In genomic region chr1:218284377-218284916, GRCh38 we compare ENCODE assay signal across 7 cellular contexts. TPM values are rescaled to one million over a fixed set of nuclear protein-coding genes. Genes with fewer than 3 reads are reported as not detected.
DNase-seq lines count a peak whose midpoint lies in the region; ATAC-seq and TF ChIP-seq lines count a peak whose summit lies in the region.

No MANE protein-coding gene starts in this region.

- H3K4me2 ChIP-seq in SU-DHL-6 (ENCODE audit: low read depth, low read length, poor library complexity, severe bottlenecking), result peak overlapping the region; percentile 73
- peak overlapping the region; percentile 86 for H3K4me2 ChIP-seq in trophoblast cell (ENCODE audit: low read length)

- no peaks in the 10 kb centered on the region for H4K20me1 ChIP-seq in SU-DHL-6 (ENCODE audit: low read depth, low read length)

- H2BK5ac ChIP-seq in trophoblast cell (ENCODE audit: low read depth, low read length, poor library complexity), result no peak overlapping the region

- H3K23ac ChIP-seq in trophoblast cell (ENCODE audit: low read length), result no peak overlapping the region

- peak overlapping the region; percentile 86 for H4K8ac ChIP-seq in trophoblast cell (ENCODE audit: low read depth, low read length)

- peak overlapping the region; percentile 61 for H4K12ac ChIP-seq in trophoblast cell (ENCODE audit: low read depth, low read length)

- H3K9ac ChIP-seq in SU-DHL-6 (ENCODE audit: low read length), result peak overlapping the region; percentile 63
- peak overlapping the region; percentile 72 for H3K9ac ChIP-seq in trophoblast cell (ENCODE audit: low read length)

- no peaks in the 10 kb centered on the region for H3F3A ChIP-seq in SU-DHL-6 (ENCODE audit: insufficient read depth)

- peaks cover 6% of the 10 kb centered on the region for H3K79me1 ChIP-seq in trophoblast cell (ENCODE audit: low read length)

- H3K36me3 ChIP-seq in SU-DHL-6 (ENCODE audit: low read length) (no peaks in the 10 kb centered on the region), trophoblast cell (ENCODE audit: control insufficient read depth in 1 of 2, insufficient read depth in 2 of 2, low read length in 2 of 2) (no peaks in the 10 kb centered on the region)

- no peak for DNase-seq in fibroblast of villous mesenchyme (ENCODE audit: low read depth)
- no peak for DNase-seq in trophoblast cell
- no peak for DNase-seq in NCI-H2196 treated with DMSO at 0.1 percent for 48 hours (lab: John Stamatoyannopoulos, UW; ENCODE audit: unreplicated experiment)

- peak overlapping the region; percentile 99 for H2AFZ ChIP-seq in SU-DHL-6 (ENCODE audit: low read depth, low read length, severe bottlenecking)
- peak overlapping the region; percentile 62 for H2AFZ ChIP-seq in trophoblast cell (ENCODE audit: insufficient read depth, low read length, poor library complexity)

- no peak overlapping the region for H2AK5ac ChIP-seq in trophoblast cell (ENCODE audit: low read length)

- no peaks in the 10 kb centered on the region for H3K27me3 ChIP-seq in SU-DHL-6 (ENCODE audit: low read length)
- H3K27me3 ChIP-seq in trophoblast cell (ENCODE audit: insufficient read depth, low read length), result no peaks in the 10 kb centered on the region

- H3K4me3 ChIP-seq in SU-DHL-6 (ENCODE audit: insufficient read depth, low read length, poor library complexity, severe bottlenecking) (peak overlapping the region; percentile 77), fibroblast of villous mesenchyme (ENCODE audit: low read depth, low read length) (peak overlapping the region; percentile 83), trophoblast cell (ENCODE audit: low read depth, low read length) (peak overlapping the region; percentile 77)

- H3K79me2 ChIP-seq in SU-DHL-6 (ENCODE audit: insufficient read depth, low read length) (peaks cover 43% of the 10 kb centered on the region), trophoblast cell (ENCODE audit: control insufficient read depth, insufficient read depth, low read length, poor library complexity) (peaks cover 8% of the 10 kb centered on the region)

- no peak overlapping the region for H2BK12ac ChIP-seq in trophoblast cell (ENCODE audit: low read length)

- H3K9me2 ChIP-seq in SU-DHL-6 (replicated peaks; ENCODE audit: insufficient read depth, low read length), result no peaks in the 10 kb centered on the region

- ATAC-seq in GM18867 (IDR thresholded peaks at IDR 0.05; ENCODE audit: unreplicated experiment) (peak; percentile 17), HG02852 (IDR thresholded peaks at IDR 0.05; ENCODE audit: unreplicated experiment) (peak; percentile 23), HG02938 (IDR thresholded peaks at IDR 0.05; ENCODE audit: unreplicated experiment) (no peak)

- TF ChIP-seq CTCF in SU-DHL-6 (IDR thresholded peaks at IDR 0.05; ENCODE audit: insufficient read depth, low read length, poor library complexity, severe bottlenecking) (no peak), fibroblast of villous mesenchyme (IDR thresholded peaks at IDR 0.05; ENCODE audit: insufficient read depth, low read depth, low read length) (no peak)

- H3K18ac ChIP-seq in trophoblast cell (ENCODE audit: low read length), result peak overlapping the region; percentile 31

- H4K91ac ChIP-seq in trophoblast cell (ENCODE audit: low read depth, low read length), result peak overlapping the region; percentile 59

- no CpG with 5 or more reads among the region's 26 CpGs for WGBS in trophoblast cell (ENCODE audit: extremely low coverage, insufficient coverage, insufficient read length)

- H2BK120ac ChIP-seq in trophoblast cell (ENCODE audit: insufficient read depth, low read length, poor library complexity), result peak overlapping the region; percentile 37

- peak overlapping the region; percentile 6 for H3K4ac ChIP-seq in trophoblast cell (ENCODE audit: low read depth, low read length)

- peaks cover 5 to 8% of the 10 kb centered on the region in 2 experiments for H3K4me1 ChIP-seq in trophoblast cell (ENCODE audit: control insufficient read depth in 1 of 2, insufficient read depth in 2 of 2, low read length in 2 of 2)

- H3K9me3 ChIP-seq in SU-DHL-6 (ENCODE audit: insufficient read depth, low read length) (no peaks in the 10 kb centered on the region), trophoblast cell (ENCODE audit: insufficient read depth, low read depth, low read length) (peaks cover 2% of the 10 kb centered on the region)

- peak overlapping the region; percentile 30 for H3K14ac ChIP-seq in trophoblast cell (ENCODE audit: low read length)

- H3K27ac ChIP-seq in SU-DHL-6 (ENCODE audit: low read depth, low read length) (no peak overlapping the region), trophoblast cell (ENCODE audit: low read depth, low read length) (peak overlapping the region; percentile 50)

RNA-seq across cellular contexts. Expression of gene RRP15, which starts 0.6 kb away (rescaled TPM):
- total RNA-seq in fibroblast of villous mesenchyme, result 7.8 and 10.6 TPM in 2 replicates
- 10.8 and 11.5 TPM in 2 replicates for polyA plus RNA-seq in trophoblast cell (2013)
